In genomic region chr5:172919525-172920446, GRCh38 we compare ENCODE assay signal across 13 cellular contexts. TPM values are rescaled to one million over a fixed set of nuclear protein-coding genes. Genes with fewer than 3 reads are reported as not detected.
DNase-seq lines count a peak whose midpoint lies in the region; ATAC-seq and TF ChIP-seq lines count a peak whose summit lies in the region.
"Had no signal": no experiment of that assay in that cellular context is flagged by ENCODE, and none has a peak within 500 bp of the region (broad histone marks: within the 10 kb centered on the region; RNA-seq: fewer than 3 reads in every experiment).

No MANE protein-coding gene starts in this region.

- no peak overlapping the region for H3K27ac ChIP-seq in right lobe of liver
- H3K27ac ChIP-seq in thoracic aorta, result peak overlapping the region; percentile 91 to 97
- H3K27ac ChIP-seq: breast epithelium had no signal

- H3K36me3 ChIP-seq in right lobe of liver (peaks cover 6 to 22% (median 20%) of the 10 kb centered on the region in 4 donors), thoracic aorta (peaks cover 18% of the 10 kb centered on the region)

- no peak for TF ChIP-seq POLR2A in right lobe of liver (IDR thresholded peaks at IDR 0.05)

- intact Hi-C loops in activated CD8-positive, alpha-beta T cell treated with anti-CD3 and anti-CD28 coated beads for 36 hours (cut with micrococcal nuclease), result no loop called here
- intact Hi-C loops in right lobe of liver (cut with DNase I), result no loop called here

- no peaks in the 10 kb centered on the region for H3K27me3 Mint-ChIP-seq in activated CD8-positive, alpha-beta T cell treated with anti-CD3 and anti-CD28 coated beads, Interleukin-2, amount 10 ng/mL, durations not matched to agents 7 days and 5 days (ENCODE audit: low read depth)
- no peaks in the 10 kb centered on the region for H3K27me3 Mint-ChIP-seq in activated CD8-positive, alpha-beta T cell treated with anti-CD3 and anti-CD28 coated beads for 36 hours

- DNase-seq in activated CD8-positive, alpha-beta T cell treated with anti-CD3 and anti-CD28 coated beads, Interleukin-2, amount 10 ng/mL, durations not matched to agents 7 days and 5 days, result no peak
- DNase-seq in activated CD8-positive, alpha-beta T cell treated with anti-CD3 and anti-CD28 coated beads for 36 hours, result no peak
- peak; percentile 74 for DNase-seq in cerebellar cortex (ENCODE audit: low spot score)
- no peak for DNase-seq in right lobe of liver
- DNase-seq in thoracic aorta (ENCODE audit: low spot score), result peak; percentile 49
- no peak for DNase-seq in glomerular visceral epithelial cell (ENCODE audit: extremely low spot score)
- no peak for DNase-seq in HUDEP-2 (lab: John Stamatoyannopoulos, UW; ENCODE audit: unreplicated experiment in 76 of 76)
- DNase-seq: GF-D8, mucosa of descending colon had no signal

- H3K27ac Mint-ChIP-seq in activated CD8-positive, alpha-beta T cell treated with anti-CD3 and anti-CD28 coated beads, Interleukin-2, amount 10 ng/mL, durations not matched to agents 7 days and 5 days, result peak overlapping the region; percentile 25
- H3K27ac Mint-ChIP-seq in activated CD8-positive, alpha-beta T cell treated with anti-CD3 and anti-CD28 coated beads for 36 hours, result no peak overlapping the region
- H3K27ac Mint-ChIP-seq: T-helper 1 cell treated with Interleukin-12 subunit alpha and Interleukin-12 subunit beta and Interleukin-4 antibody, amounts not matched to agents 30 μg/mL and 1 μg/mL, for 36 hours had no signal

- POLR2A ChIA-PET in activated CD8-positive, alpha-beta T cell treated with anti-CD3 and anti-CD28 coated beads, Interleukin-2, amount 10 ng/mL, durations not matched to agents 7 days and 5 days (lab: Charles Lee), result interaction anchor here (0.6 to 1.2 kb wide), 2 partner anchors 24 to 66 kb away, joined by 3 to 4 read pairs; no protein-coding TSS in a partner anchor
- POLR2A ChIA-PET in activated CD8-positive, alpha-beta T cell treated with anti-CD3 and anti-CD28 coated beads for 36 hours (lab: Charles Lee), result no interaction called here

- H3K4me1 ChIP-seq in right lobe of liver (no peaks in the 10 kb centered on the region), thoracic aorta (ENCODE audit: control insufficient read depth in 1 of 2, low read depth in 2 of 2) (peaks cover 5 to 29% of the 10 kb centered on the region in 2 donors)
- H3K4me1 ChIP-seq: breast epithelium had no signal

- H3K9me3 Mint-ChIP-seq in activated CD8-positive, alpha-beta T cell treated with anti-CD3 and anti-CD28 coated beads, Interleukin-2, amount 10 ng/mL, durations not matched to agents 7 days and 5 days (ENCODE audit: insufficient read depth), result no peaks in the 10 kb centered on the region
- no peaks in the 10 kb centered on the region for H3K9me3 Mint-ChIP-seq in activated CD8-positive, alpha-beta T cell treated with anti-CD3 and anti-CD28 coated beads for 36 hours
- H3K9me3 Mint-ChIP-seq: T-helper 1 cell treated with Interleukin-12 subunit alpha and Interleukin-12 subunit beta and Interleukin-4 antibody, amounts not matched to agents 30 μg/mL and 1 μg/mL, for 36 hours had no signal

- H3K27me3 ChIP-seq in right lobe of liver (no peaks in the 10 kb centered on the region), thoracic aorta (replicated peaks; ENCODE audit: insufficient read depth) (no peaks in the 10 kb centered on the region)
- H3K27me3 ChIP-seq: breast epithelium had no signal

- no peak overlapping the region for H3K4me3 ChIP-seq in right lobe of liver
- no peak overlapping the region for H3K4me3 ChIP-seq in thoracic aorta
- H3K4me3 ChIP-seq: breast epithelium, mucosa of descending colon had no signal

- no peak overlapping the region for H3K4me3 Mint-ChIP-seq in activated CD8-positive, alpha-beta T cell treated with anti-CD3 and anti-CD28 coated beads, Interleukin-2, amount 10 ng/mL, durations not matched to agents 7 days and 5 days
- H3K4me3 Mint-ChIP-seq in activated CD8-positive, alpha-beta T cell treated with anti-CD3 and anti-CD28 coated beads for 36 hours, result no peak overlapping the region
- H3K4me3 Mint-ChIP-seq: T-helper 1 cell treated with Interleukin-12 subunit alpha and Interleukin-12 subunit beta and Interleukin-4 antibody, amounts not matched to agents 30 μg/mL and 1 μg/mL, for 36 hours had no signal

- no peak for TF ChIP-seq CTCF in activated CD8-positive, alpha-beta T cell treated with anti-CD3 and anti-CD28 coated beads for 36 hours (IDR thresholded peaks at IDR 0.05)
- no peak for TF ChIP-seq CTCF in right lobe of liver (IDR thresholded peaks at IDR 0.05)
- no peak for TF ChIP-seq CTCF in thoracic aorta (IDR thresholded peaks at IDR 0.05)

- no peak for ATAC-seq in activated CD8-positive, alpha-beta T cell treated with anti-CD3 and anti-CD28 coated beads, Interleukin-2, amount 10 ng/mL, durations not matched to agents 7 days and 5 days
- no peak for ATAC-seq in activated CD8-positive, alpha-beta T cell treated with anti-CD3 and anti-CD28 coated beads for 36 hours
- ATAC-seq in right lobe of liver (peak in 3 of 4 donors; percentile 12 to 56 (median 29)), thoracic aorta (ENCODE audit: insufficient number of reproducible peaks, low FRiP score, low read depth) (peak; percentile 40), GM21529 (IDR thresholded peaks at IDR 0.05; ENCODE audit: unreplicated experiment) (no peak)
- ATAC-seq: HCT116 had no signal

- H3K9me3 ChIP-seq in right lobe of liver (no peaks in the 10 kb centered on the region), thoracic aorta (no peaks in the 10 kb centered on the region)
- H3K9me3 ChIP-seq: breast epithelium, mucosa of descending colon had no signal

- WGBS in right lobe of liver (ENCODE audit: insufficient coverage, low coverage, low lambda C conversion rate, missing lambda C conversion rate), result 78% methylated on average over 4 of the region's 16 CpGs

- H3K36me3 Mint-ChIP-seq in activated CD8-positive, alpha-beta T cell treated with anti-CD3 and anti-CD28 coated beads, Interleukin-2, amount 10 ng/mL, durations not matched to agents 7 days and 5 days (ENCODE audit: low read depth), result peaks cover 16% of the 10 kb centered on the region
- peaks cover 14% of the 10 kb centered on the region for H3K36me3 Mint-ChIP-seq in activated CD8-positive, alpha-beta T cell treated with anti-CD3 and anti-CD28 coated beads for 36 hours (ENCODE audit: low read depth)

- CTCF ChIA-PET in activated CD8-positive, alpha-beta T cell treated with anti-CD3 and anti-CD28 coated beads, Interleukin-2, amount 10 ng/mL, durations not matched to agents 7 days and 5 days (lab: Charles Lee), result interaction anchor here (0.7 to 1.0 kb wide), 3 partner anchors 148 to 205 kb away, joined by 3 read pairs; no protein-coding TSS in a partner anchor
- CTCF ChIA-PET in activated CD8-positive, alpha-beta T cell treated with anti-CD3 and anti-CD28 coated beads for 36 hours (lab: Charles Lee), result interaction anchor here (0.7 to 3.0 kb wide), 3 partner anchors 12 to 206 kb away, joined by 3 to 7 read pairs (median 4); no protein-coding TSS in a partner anchor

- peaks cover 24% of the 10 kb centered on the region for H3K4me1 Mint-ChIP-seq in activated CD8-positive, alpha-beta T cell treated with anti-CD3 and anti-CD28 coated beads, Interleukin-2, amount 10 ng/mL, durations not matched to agents 7 days and 5 days (ENCODE audit: low read depth)
- peaks cover 18% of the 10 kb centered on the region for H3K4me1 Mint-ChIP-seq in activated CD8-positive, alpha-beta T cell treated with anti-CD3 and anti-CD28 coated beads for 36 hours (ENCODE audit: low read depth)

RNA-seq across cellular contexts. Expression of gene RPL26L1, which starts 39.4 kb away (rescaled TPM):
- 10 to 100 TPM; 45.1 to 49.4 TPM for total RNA-seq in activated CD8-positive, alpha-beta T cell treated with anti-CD3 and anti-CD28 coated beads, Interleukin-2, amount 10 ng/mL, durations not matched to agents 7 days and 5 days
- total RNA-seq in activated CD8-positive, alpha-beta T cell treated with anti-CD3 and anti-CD28 coated beads for 36 hours, result 10 to 100 TPM; 72.9 to 74.9 TPM
- total RNA-seq in right lobe of liver, result 10 to 100 TPM; 14.2 to 33.4 (median 19.2) TPM
- total RNA-seq in thoracic aorta, result 1 to 10 TPM; 7.2 to 9.9 TPM

Comparison
In these comparisons a context has a peak if more than half of its experiments do, and no peak if none do; other contexts are left out.
1. ATAC-seq: peak in right lobe of liver (3 of 4) and thoracic aorta (single experiment); none in activated CD8-positive, alpha-beta T cell treated with anti-CD3 and anti-CD28 coated beads, Interleukin-2, amount 10 ng/mL, durations not matched to agents 7 days and 5 days (single experiment), activated CD8-positive, alpha-beta T cell treated with anti-CD3 and anti-CD28 coated beads for 36 hours (single experiment) and GM21529 (single experiment).
2. DNase-seq: peak in cerebellar cortex (single experiment) and thoracic aorta (single experiment); none in activated CD8-positive, alpha-beta T cell treated with anti-CD3 and anti-CD28 coated beads, Interleukin-2, amount 10 ng/mL, durations not matched to agents 7 days and 5 days (single experiment), activated CD8-positive, alpha-beta T cell treated with anti-CD3 and anti-CD28 coated beads for 36 hours (single experiment), right lobe of liver (0 of 3), glomerular visceral epithelial cell (single experiment) and HUDEP-2 (0 of 76).
3. H3K27ac ChIP-seq: peak in thoracic aorta (2 of 2); none in right lobe of liver (0 of 3).